Comparison of ENCODE assay signal across 1 cellular context in the genomic region with DNA sequence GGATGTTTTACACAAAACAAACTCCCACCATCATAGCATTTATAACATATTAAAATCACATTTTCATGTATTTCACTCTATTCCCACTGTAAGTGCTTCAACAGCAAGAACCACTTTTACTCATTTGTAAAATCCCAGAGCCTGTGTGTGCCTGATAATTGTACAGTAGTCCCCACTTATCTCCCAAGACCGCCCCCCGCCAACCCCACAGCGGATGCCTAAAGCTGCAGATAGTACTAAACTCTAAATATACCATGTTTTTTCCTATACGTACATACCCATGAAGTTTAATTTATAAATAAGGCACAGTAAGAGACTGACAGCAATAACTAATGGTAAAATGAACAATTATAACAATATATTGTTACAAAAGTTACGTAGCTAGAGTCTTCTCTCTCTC.
TF ChIP-seq lines count a peak whose summit lies in the region.

No MANE protein-coding gene starts in this region.

TF ChIP-seq in K562, 482 proteins besides CTCF, POLR2A, EP300 and RAD21 (continued from another document and continues in another):
- TF ChIP-seq, protein P1, sequence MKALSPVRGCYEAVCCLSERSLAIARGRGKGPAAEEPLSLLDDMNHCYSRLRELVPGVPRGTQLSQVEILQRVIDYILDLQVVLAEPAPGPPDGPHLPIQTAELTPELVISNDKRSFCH (CRISPR knock-in tag; IDR thresholded peaks at IDR 0.05) = no peak
- TF ChIP-seq, protein P1 (tag; IDR thresholded peaks at IDR 0.05) = no peak
- TF ChIP-seq KAT2B (IDR thresholded peaks at IDR 0.05; ENCODE audit: low read depth, low read length) (no peak), HNRNPUL1 (IDR thresholded peaks at IDR 0.05; ENCODE audit: low read length) (no peak), CEBPB (tag; IDR thresholded peaks at IDR 0.05) (no peak), HCFC1 (IDR thresholded peaks at IDR 0.05; ENCODE audit: low read depth, low read length) (no peak), SUPT5H (IDR thresholded peaks at IDR 0.05) (no peak), ZFP1 (CRISPR knock-in tag; IDR thresholded peaks at IDR 0.05) (no peak), ARID2 (IDR thresholded peaks at IDR 0.05) (no peak), SRSF1 (IDR thresholded peaks at IDR 0.05; ENCODE audit: low read depth, low read length) (no peak), HOXB6 (CRISPR knock-in tag; IDR thresholded peaks at IDR 0.05; ENCODE audit: borderline replicate concordance) (no peak), ZNF133 (CRISPR knock-in tag; IDR thresholded peaks at IDR 0.05) (no peak), ZBTB17 (CRISPR knock-in tag; IDR thresholded peaks at IDR 0.05) (no peak), KDM1A (IDR thresholded peaks at IDR 0.05) (peak; percentile 69 to 76), TRIM24 (IDR thresholded peaks at IDR 0.05) (no peak; a peak in 1 of 4 replicates), KHSRP (IDR thresholded peaks at IDR 0.05) (no peak), NCOR1 (IDR thresholded peaks at IDR 0.05) (peak; percentile 80), ZNF212 (CRISPR knock-in tag; IDR thresholded peaks at IDR 0.05) (no peak), SMARCA4 (IDR thresholded peaks at IDR 0.05) (peak; percentile 85), SRF (CRISPR knock-in tag; IDR thresholded peaks at IDR 0.05) (no peak), RBM25 (IDR thresholded peaks at IDR 0.05; ENCODE audit: low read depth, low read length, severe bottlenecking) (no peak), SMARCC2 (IDR thresholded peaks at IDR 0.05; ENCODE audit: low read depth) (peak; percentile 71; the same call in 1 of the 2 replicates), XRCC3 (IDR thresholded peaks at IDR 0.05) (no peak), THRAP3 (IDR thresholded peaks at IDR 0.05; ENCODE audit: borderline replicate concordance) (no peak), ZNF121 (CRISPR knock-in tag; conservative IDR thresholded peaks at IDR 0.05) (no peak), RCOR1 (IDR thresholded peaks at IDR 0.05; ENCODE audit: borderline replicate concordance in 1 of 2, low read depth in 2 of 2, low read length in 2 of 2) (peak in 1 of 2 experiments; percentile 85; a peak in 2 of 4 replicates), GATAD2A (IDR thresholded peaks at IDR 0.05) (no peak), KDM4B (IDR thresholded peaks at IDR 0.05; ENCODE audit: borderline replicate concordance in 2 of 2, low read depth in 1 of 2) (no peak), NFE2 (IDR thresholded peaks at IDR 0.05; ENCODE audit: low read depth) (no peak), PML (IDR thresholded peaks at IDR 0.05; ENCODE audit: low read length) (peak; percentile 53; the same call in 1 of the 2 replicates), KLF6 (CRISPR knock-in tag; IDR thresholded peaks at IDR 0.05; ENCODE audit: borderline replicate concordance) (no peak), CCAR2 (IDR thresholded peaks at IDR 0.05; ENCODE audit: low read depth, low read length) (no peak), ZNF184 (CRISPR knock-in tag; IDR thresholded peaks at IDR 0.05) (no peak), CTBP1 (IDR thresholded peaks at IDR 0.05; ENCODE audit: borderline replicate concordance) (no peak)
- TF ChIP-seq, protein P2, sequence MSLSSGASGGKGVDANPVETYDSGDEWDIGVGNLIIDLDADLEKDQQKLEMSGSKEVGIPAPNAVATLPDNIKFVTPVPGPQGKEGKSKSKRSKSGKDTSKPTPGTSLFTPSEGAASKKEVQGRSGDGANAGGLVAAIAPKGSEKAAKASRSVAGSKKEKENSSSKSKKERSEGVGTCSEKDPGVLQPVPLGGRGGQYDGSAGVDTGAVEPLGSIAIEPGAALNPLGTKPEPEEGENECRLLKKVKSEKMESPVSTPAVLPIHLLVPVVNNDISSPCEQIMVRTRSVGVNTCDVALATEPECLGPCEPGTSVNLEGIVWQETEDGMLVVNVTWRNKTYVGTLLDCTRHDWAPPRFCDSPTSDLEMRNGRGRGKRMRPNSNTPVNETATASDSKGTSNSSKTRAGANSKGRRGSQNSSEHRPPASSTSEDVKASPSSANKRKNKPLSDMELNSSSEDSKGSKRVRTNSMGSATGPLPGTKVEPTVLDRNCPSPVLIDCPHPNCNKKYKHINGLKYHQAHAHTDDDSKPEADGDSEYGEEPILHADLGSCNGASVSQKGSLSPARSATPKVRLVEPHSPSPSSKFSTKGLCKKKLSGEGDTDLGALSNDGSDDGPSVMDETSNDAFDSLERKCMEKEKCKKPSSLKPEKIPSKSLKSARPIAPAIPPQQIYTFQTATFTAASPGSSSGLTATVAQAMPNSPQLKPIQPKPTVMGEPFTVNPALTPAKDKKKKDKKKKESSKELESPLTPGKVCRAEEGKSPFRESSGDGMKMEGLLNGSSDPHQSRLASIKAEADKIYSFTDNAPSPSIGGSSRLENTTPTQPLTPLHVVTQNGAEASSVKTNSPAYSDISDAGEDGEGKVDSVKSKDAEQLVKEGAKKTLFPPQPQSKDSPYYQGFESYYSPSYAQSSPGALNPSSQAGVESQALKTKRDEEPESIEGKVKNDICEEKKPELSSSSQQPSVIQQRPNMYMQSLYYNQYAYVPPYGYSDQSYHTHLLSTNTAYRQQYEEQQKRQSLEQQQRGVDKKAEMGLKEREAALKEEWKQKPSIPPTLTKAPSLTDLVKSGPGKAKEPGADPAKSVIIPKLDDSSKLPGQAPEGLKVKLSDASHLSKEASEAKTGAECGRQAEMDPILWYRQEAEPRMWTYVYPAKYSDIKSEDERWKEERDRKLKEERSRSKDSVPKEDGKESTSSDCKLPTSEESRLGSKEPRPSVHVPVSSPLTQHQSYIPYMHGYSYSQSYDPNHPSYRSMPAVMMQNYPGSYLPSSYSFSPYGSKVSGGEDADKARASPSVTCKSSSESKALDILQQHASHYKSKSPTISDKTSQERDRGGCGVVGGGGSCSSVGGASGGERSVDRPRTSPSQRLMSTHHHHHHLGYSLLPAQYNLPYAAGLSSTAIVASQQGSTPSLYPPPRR (CRISPR knock-in tag; IDR thresholded peaks at IDR 0.05; ENCODE audit: borderline replicate concordance) = no peak
- TF ChIP-seq, protein P3, sequence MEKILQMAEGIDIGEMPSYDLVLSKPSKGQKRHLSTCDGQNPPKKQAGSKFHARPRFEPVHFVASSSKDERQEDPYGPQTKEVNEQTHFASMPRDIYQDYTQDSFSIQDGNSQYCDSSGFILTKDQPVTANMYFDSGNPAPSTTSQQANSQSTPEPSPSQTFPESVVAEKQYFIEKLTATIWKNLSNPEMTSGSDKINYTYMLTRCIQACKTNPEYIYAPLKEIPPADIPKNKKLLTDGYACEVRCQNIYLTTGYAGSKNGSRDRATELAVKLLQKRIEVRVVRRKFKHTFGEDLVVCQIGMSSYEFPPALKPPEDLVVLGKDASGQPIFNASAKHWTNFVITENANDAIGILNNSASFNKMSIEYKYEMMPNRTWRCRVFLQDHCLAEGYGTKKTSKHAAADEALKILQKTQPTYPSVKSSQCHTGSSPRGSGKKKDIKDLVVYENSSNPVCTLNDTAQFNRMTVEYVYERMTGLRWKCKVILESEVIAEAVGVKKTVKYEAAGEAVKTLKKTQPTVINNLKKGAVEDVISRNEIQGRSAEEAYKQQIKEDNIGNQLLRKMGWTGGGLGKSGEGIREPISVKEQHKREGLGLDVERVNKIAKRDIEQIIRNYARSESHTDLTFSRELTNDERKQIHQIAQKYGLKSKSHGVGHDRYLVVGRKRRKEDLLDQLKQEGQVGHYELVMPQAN (IDR thresholded peaks at IDR 0.05; ENCODE audit: borderline replicate concordance) = no peak
- TF ChIP-seq, protein P4, sequence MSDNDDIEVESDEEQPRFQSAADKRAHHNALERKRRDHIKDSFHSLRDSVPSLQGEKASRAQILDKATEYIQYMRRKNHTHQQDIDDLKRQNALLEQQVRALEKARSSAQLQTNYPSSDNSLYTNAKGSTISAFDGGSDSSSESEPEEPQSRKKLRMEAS (CRISPR knock-in tag; IDR thresholded peaks at IDR 0.05) = no peak
- TF ChIP-seq, protein P5, sequence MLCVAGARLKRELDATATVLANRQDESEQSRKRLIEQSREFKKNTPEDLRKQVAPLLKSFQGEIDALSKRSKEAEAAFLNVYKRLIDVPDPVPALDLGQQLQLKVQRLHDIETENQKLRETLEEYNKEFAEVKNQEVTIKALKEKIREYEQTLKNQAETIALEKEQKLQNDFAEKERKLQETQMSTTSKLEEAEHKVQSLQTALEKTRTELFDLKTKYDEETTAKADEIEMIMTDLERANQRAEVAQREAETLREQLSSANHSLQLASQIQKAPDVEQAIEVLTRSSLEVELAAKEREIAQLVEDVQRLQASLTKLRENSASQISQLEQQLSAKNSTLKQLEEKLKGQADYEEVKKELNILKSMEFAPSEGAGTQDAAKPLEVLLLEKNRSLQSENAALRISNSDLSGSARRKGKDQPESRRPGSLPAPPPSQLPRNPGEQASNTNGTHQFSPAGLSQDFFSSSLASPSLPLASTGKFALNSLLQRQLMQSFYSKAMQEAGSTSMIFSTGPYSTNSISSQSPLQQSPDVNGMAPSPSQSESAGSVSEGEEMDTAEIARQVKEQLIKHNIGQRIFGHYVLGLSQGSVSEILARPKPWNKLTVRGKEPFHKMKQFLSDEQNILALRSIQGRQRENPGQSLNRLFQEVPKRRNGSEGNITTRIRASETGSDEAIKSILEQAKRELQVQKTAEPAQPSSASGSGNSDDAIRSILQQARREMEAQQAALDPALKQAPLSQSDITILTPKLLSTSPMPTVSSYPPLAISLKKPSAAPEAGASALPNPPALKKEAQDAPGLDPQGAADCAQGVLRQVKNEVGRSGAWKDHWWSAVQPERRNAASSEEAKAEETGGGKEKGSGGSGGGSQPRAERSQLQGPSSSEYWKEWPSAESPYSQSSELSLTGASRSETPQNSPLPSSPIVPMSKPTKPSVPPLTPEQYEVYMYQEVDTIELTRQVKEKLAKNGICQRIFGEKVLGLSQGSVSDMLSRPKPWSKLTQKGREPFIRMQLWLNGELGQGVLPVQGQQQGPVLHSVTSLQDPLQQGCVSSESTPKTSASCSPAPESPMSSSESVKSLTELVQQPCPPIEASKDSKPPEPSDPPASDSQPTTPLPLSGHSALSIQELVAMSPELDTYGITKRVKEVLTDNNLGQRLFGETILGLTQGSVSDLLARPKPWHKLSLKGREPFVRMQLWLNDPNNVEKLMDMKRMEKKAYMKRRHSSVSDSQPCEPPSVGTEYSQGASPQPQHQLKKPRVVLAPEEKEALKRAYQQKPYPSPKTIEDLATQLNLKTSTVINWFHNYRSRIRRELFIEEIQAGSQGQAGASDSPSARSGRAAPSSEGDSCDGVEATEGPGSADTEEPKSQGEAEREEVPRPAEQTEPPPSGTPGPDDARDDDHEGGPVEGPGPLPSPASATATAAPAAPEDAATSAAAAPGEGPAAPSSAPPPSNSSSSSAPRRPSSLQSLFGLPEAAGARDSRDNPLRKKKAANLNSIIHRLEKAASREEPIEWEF (CRISPR knock-in tag; IDR thresholded peaks at IDR 0.05) = no peak
- TF ChIP-seq, protein P6, sequence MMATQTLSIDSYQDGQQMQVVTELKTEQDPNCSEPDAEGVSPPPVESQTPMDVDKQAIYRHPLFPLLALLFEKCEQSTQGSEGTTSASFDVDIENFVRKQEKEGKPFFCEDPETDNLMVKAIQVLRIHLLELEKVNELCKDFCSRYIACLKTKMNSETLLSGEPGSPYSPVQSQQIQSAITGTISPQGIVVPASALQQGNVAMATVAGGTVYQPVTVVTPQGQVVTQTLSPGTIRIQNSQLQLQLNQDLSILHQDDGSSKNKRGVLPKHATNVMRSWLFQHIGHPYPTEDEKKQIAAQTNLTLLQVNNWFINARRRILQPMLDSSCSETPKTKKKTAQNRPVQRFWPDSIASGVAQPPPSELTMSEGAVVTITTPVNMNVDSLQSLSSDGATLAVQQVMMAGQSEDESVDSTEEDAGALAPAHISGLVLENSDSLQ (IDR thresholded peaks at IDR 0.05) = no peak
- TF ChIP-seq, protein P7, sequence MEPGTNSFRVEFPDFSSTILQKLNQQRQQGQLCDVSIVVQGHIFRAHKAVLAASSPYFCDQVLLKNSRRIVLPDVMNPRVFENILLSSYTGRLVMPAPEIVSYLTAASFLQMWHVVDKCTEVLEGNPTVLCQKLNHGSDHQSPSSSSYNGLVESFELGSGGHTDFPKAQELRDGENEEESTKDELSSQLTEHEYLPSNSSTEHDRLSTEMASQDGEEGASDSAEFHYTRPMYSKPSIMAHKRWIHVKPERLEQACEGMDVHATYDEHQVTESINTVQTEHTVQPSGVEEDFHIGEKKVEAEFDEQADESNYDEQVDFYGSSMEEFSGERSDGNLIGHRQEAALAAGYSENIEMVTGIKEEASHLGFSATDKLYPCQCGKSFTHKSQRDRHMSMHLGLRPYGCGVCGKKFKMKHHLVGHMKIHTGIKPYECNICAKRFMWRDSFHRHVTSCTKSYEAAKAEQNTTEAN (CRISPR knock-in tag; IDR thresholded peaks at IDR 0.05) = no peak
- TF ChIP-seq, protein P8, sequence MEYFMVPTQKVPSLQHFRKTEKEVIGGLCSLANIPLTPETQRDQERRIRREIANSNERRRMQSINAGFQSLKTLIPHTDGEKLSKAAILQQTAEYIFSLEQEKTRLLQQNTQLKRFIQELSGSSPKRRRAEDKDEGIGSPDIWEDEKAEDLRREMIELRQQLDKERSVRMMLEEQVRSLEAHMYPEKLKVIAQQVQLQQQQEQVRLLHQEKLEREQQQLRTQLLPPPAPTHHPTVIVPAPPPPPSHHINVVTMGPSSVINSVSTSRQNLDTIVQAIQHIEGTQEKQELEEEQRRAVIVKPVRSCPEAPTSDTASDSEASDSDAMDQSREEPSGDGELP (CRISPR knock-in tag; IDR thresholded peaks at IDR 0.05; ENCODE audit: borderline replicate concordance) = no peak
- TF ChIP-seq, protein P9, sequence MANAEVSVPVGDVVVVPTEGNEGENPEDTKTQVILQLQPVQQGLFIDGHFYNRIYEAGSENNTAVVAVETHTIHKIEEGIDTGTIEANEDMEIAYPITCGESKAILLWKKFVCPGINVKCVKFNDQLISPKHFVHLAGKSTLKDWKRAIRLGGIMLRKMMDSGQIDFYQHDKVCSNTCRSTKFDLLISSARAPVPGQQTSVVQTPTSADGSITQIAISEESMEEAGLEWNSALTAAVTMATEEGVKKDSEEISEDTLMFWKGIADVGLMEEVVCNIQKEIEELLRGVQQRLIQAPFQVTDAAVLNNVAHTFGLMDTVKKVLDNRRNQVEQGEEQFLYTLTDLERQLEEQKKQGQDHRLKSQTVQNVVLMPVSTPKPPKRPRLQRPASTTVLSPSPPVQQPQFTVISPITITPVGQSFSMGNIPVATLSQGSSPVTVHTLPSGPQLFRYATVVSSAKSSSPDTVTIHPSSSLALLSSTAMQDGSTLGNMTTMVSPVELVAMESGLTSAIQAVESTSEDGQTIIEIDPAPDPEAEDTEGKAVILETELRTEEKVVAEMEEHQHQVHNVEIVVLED (CRISPR knock-in tag; IDR thresholded peaks at IDR 0.05) = no peak
